Comparison of ENCODE assay signal across 1 cellular context in the genomic region with DNA sequence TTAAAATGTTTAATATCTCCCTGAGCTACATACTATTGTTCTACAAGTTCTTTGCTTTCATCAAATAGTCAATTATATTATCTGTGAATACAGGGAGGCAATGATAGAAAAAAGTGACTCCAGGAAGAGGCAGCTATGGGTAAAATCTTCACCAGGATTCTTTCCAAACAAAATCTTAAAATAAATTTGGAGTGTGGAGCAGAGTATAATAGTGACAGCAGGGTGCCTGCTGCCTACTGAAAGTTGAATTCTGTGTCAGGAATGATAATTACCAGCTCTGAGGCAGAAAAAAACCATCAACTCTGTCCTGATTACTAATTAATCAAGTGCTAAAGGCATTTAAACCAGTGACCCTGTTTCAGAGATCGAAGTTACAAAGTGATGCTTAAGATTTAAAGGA.
TF ChIP-seq lines count a peak whose summit lies in the region.

No MANE protein-coding gene starts in this region.

TF ChIP-seq in GM23338, 12 proteins besides CTCF, POLR2A, EP300 and RAD21 (continued from another document):
- TF ChIP-seq, protein P1, sequence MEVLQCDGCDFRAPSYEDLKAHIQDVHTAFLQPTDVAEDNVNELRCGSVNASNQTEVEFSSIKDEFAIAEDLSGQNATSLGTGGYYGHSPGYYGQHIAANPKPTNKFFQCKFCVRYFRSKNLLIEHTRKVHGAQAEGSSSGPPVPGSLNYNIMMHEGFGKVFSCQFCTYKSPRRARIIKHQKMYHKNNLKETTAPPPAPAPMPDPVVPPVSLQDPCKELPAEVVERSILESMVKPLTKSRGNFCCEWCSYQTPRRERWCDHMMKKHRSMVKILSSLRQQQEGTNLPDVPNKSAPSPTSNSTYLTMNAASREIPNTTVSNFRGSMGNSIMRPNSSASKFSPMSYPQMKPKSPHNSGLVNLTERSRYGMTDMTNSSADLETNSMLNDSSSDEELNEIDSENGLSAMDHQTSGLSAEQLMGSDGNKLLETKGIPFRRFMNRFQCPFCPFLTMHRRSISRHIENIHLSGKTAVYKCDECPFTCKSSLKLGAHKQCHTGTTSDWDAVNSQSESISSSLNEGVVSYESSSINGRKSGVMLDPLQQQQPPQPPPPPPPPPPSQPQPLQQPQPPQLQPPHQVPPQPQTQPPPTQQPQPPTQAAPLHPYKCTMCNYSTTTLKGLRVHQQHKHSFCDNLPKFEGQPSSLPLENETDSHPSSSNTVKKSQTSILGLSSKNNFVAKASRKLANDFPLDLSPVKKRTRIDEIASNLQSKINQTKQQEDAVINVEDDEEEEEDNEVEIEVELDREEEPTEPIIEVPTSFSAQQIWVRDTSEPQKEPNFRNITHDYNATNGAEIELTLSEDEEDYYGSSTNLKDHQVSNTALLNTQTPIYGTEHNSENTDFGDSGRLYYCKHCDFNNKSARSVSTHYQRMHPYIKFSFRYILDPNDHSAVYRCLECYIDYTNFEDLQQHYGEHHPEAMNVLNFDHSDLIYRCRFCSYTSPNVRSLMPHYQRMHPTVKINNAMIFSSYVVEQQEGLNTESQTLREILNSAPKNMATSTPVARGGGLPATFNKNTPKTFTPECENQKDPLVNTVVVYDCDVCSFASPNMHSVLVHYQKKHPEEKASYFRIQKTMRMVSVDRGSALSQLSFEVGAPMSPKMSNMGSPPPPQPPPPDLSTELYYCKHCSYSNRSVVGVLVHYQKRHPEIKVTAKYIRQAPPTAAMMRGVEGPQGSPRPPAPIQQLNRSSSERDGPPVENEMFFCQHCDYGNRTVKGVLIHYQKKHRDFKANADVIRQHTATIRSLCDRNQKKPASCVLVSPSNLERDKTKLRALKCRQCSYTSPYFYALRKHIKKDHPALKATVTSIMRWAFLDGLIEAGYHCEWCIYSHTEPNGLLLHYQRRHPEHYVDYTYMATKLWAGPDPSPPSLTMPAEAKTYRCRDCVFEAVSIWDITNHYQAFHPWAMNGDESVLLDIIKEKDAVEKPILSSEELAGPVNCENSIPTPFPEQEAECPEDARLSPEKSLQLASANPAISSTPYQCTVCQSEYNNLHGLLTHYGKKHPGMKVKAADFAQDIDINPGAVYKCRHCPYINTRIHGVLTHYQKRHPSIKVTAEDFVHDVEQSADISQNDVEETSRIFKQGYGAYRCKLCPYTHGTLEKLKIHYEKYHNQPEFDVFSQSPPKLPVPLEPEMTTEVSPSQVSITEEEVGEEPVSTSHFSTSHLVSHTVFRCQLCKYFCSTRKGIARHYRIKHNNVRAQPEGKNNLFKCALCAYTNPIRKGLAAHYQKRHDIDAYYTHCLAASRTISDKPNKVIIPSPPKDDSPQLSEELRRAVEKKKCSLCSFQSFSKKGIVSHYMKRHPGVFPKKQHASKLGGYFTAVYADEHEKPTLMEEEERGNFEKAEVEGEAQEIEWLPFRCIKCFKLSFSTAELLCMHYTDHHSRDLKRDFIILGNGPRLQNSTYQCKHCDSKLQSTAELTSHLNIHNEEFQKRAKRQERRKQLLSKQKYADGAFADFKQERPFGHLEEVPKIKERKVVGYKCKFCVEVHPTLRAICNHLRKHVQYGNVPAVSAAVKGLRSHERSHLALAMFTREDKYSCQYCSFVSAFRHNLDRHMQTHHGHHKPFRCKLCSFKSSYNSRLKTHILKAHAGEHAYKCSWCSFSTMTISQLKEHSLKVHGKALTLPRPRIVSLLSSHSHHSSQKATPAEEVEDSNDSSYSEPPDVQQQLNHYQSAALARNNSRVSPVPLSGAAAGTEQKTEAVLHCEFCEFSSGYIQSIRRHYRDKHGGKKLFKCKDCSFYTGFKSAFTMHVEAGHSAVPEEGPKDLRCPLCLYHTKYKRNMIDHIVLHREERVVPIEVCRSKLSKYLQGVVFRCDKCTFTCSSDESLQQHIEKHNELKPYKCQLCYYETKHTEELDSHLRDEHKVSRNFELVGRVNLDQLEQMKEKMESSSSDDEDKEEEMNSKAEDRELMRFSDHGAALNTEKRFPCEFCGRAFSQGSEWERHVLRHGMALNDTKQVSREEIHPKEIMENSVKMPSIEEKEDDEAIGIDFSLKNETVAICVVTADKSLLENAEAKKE (CRISPR knock-in tag; IDR thresholded peaks at IDR 0.05) = no peak
- TF ChIP-seq, protein P2, sequence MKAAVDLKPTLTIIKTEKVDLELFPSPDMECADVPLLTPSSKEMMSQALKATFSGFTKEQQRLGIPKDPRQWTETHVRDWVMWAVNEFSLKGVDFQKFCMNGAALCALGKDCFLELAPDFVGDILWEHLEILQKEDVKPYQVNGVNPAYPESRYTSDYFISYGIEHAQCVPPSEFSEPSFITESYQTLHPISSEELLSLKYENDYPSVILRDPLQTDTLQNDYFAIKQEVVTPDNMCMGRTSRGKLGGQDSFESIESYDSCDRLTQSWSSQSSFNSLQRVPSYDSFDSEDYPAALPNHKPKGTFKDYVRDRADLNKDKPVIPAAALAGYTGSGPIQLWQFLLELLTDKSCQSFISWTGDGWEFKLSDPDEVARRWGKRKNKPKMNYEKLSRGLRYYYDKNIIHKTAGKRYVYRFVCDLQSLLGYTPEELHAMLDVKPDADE (IDR thresholded peaks at IDR 0.05) = no peak
- no peak for TF ChIP-seq POLR2AphosphoS5 (IDR thresholded peaks at IDR 0.05; ENCODE audit: low read depth)
- no peak for TF ChIP-seq NANOG (IDR thresholded peaks at IDR 0.05; ENCODE audit: borderline replicate concordance)
- no peak for TF ChIP-seq ZNF331 (CRISPR knock-in tag; IDR thresholded peaks at IDR 0.05; ENCODE audit: low read depth)
- TF ChIP-seq STAT1 (IDR thresholded peaks at IDR 0.05; ENCODE audit: unreplicated experiment) = no peak
- TF ChIP-seq JUNB (IDR thresholded peaks at IDR 0.05; ENCODE audit: unreplicated experiment) = no peak
- TF ChIP-seq ZNF114 (CRISPR knock-in tag; IDR thresholded peaks at IDR 0.05) = no peak
- no peak for TF ChIP-seq CREB1 (CRISPR knock-in tag; IDR thresholded peaks at IDR 0.05; ENCODE audit: low read depth)
